In the genomic region with DNA sequence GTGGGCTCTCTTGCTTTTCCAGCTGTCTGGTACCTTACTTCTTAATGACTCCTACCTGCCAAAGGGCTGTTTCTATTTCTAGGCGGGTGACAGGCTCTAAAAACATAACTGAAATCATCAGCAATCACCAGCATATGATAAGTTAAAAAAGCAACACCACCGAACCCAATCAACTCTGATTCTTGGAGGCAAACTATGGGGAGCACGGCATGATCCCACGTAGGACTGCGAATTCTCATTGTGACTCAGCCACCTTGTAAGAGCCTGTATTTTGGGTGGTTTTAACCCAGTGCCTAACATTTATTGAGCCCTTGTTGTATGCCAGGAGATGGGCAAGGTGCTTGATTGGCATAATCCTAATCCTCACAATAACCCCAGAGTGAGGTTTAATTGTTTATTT, we compare ENCODE assay signal across 34 cellular contexts.
"Had no signal": no experiment of that assay in that cellular context is flagged by ENCODE, and none has a peak within 500 bp of the region (broad histone marks: within the 10 kb centered on the region; RNA-seq: fewer than 3 reads in every experiment).

No MANE protein-coding gene starts in this region.

- H3K4me2 ChIP-seq: KMS-11 had no signal

- DNase-seq: Karpas-422, Kasumi-1, MG63, MM.1S, MV-4-11, NCI-H1048, NCI-H1092, NCI-H1092 treated with DMSO at 0.1 percent for 48 hours, NCI-H1105, NCI-H1105 treated with DMSO at 0.1 percent for 48 hours, NCI-H1417, NCI-H1417 treated with DMSO at 0.1 percent for 48 hours, NCI-H1436, NCI-H1436 treated with DMSO at 0.1 percent for 48 hours, NCI-H146, NCI-H1694, NCI-H1694 treated with DMSO at 0.1 percent for 48 hours, NCI-H187, NCI-H187 treated with DMSO at 0.1 percent for 48 hours, NCI-H1930, NCI-H2029, NCI-H2029 treated with DMSO at 0.1 percent for 48 hours, NCI-H2081, NCI-H2081 treated with DMSO at 0.1 percent for 48 hours, NCI-H2107, NCI-H2171, NCI-H2171 treated with DMSO at 0.1 percent for 48 hours, NCI-H2227 treated with DMSO at 0.1 percent for 48 hours, NCI-H226, NCI-H345, NCI-H446, NCI-H446 treated with DMSO at 0.1 percent for 48 hours, NCI-H510A had no signal

- H3K27ac ChIP-seq: KMS-11 had no signal

- H3K4me3 ChIP-seq: MG63 had no signal

- H3K9me3 ChIP-seq: MG63 had no signal

- H3K27me3 ChIP-seq: MG63 had no signal

- H3K36me3 ChIP-seq: MG63 had no signal

- H3K9ac ChIP-seq: KMS-11 had no signal
